Comparison of ENCODE assay signal across 33 cellular contexts in genomic region chr10:84188815-84189214, GRCh38. TPM values are rescaled to one million over a fixed set of nuclear protein-coding genes. Genes with fewer than 3 reads are reported as not detected.
"Had no signal": no experiment of that assay in that cellular context is flagged by ENCODE, and none has a peak within 500 bp of the region (broad histone marks: within the 10 kb centered on the region; RNA-seq: fewer than 3 reads in every experiment).

No MANE protein-coding gene starts in this region.

- H3K4me3 ChIP-seq: MG63, SJCRH30, SK-N-MC had no signal

- H3K4me3 Mint-ChIP-seq: activated CD4-positive, alpha-beta T cell treated with anti-CD3 and anti-CD28 coated beads for 36 hours; activated CD4-positive, alpha-beta T cell treated with anti-CD3 and anti-CD28 coated beads, Interleukin-2, amount 10 ng/mL, durations not matched to agents 7 days and 5 days; activated T-cell treated with anti-CD3 and anti-CD28 coated beads, Interleukin-2, amount 50 U/mL, for 4 hours; activated T-helper 1 cell treated with anti-CD3 and anti-CD28 coated beads, Interleukin-12 subunit alpha, Interleukin-12 subunit beta, Interleukin-2, Interleukin-4 antibody, amounts not matched to agents 30 ng/mL and 10 ng/mL and 1 ng/mL, durations not matched to agents 14 hours and 24 hours and 36 hours; brain; T-helper 1 cell treated with Interleukin-12 subunit alpha and Interleukin-12 subunit beta and Interleukin-4 antibody, amounts not matched to agents 30 μg/mL and 1 μg/mL, for 36 hours; T-helper 2 cell treated with Interferon-gamma antibody and Interleukin-4, amounts not matched to agents 5 μg/mL and 100 μg/mL, for 36 hours; WTC11 had no signal

- H3K27ac ChIP-seq: SJCRH30, SK-N-MC had no signal

- H3K9me3 Mint-ChIP-seq: activated CD4-positive, alpha-beta T cell treated with anti-CD3 and anti-CD28 coated beads, Interleukin-2, amount 10 ng/mL, durations not matched to agents 7 days and 5 days; activated naive CD4-positive, alpha-beta T cell treated with anti-CD3 and anti-CD28 coated beads, Interleukin-2, amount 50 U/mL, for 72 hours; activated T-cell treated with anti-CD3 and anti-CD28 coated beads, Interleukin-2, amount 50 U/mL, for 4 hours; activated T-helper 1 cell treated with anti-CD3 and anti-CD28 coated beads, Interleukin-12 subunit alpha, Interleukin-12 subunit beta, Interleukin-2, Interleukin-4 antibody, amounts not matched to agents 30 ng/mL and 10 ng/mL and 1 ng/mL, durations not matched to agents 14 hours and 24 hours and 36 hours; brain; T-helper 1 cell treated with Interleukin-12 subunit alpha and Interleukin-12 subunit beta and Interleukin-4 antibody, amounts not matched to agents 30 μg/mL and 1 μg/mL, for 36 hours; T-helper 2 cell treated with Interferon-gamma antibody and Interleukin-4, amounts not matched to agents 5 μg/mL and 100 μg/mL, for 36 hours; WTC11 had no signal

- H3K27ac Mint-ChIP-seq: activated CD4-positive, alpha-beta T cell treated with anti-CD3 and anti-CD28 coated beads for 36 hours; activated CD4-positive, alpha-beta T cell treated with anti-CD3 and anti-CD28 coated beads, Interleukin-2, amount 10 ng/mL, durations not matched to agents 7 days and 5 days; activated T-helper 1 cell treated with anti-CD3 and anti-CD28 coated beads, Interleukin-12 subunit alpha, Interleukin-12 subunit beta, Interleukin-2, Interleukin-4 antibody, amounts not matched to agents 30 ng/mL and 10 ng/mL and 1 ng/mL, durations not matched to agents 14 hours and 24 hours and 36 hours; brain; T-helper 1 cell treated with Interleukin-12 subunit alpha and Interleukin-12 subunit beta and Interleukin-4 antibody, amounts not matched to agents 30 μg/mL and 1 μg/mL, for 36 hours; T-helper 2 cell treated with Interferon-gamma antibody and Interleukin-4, amounts not matched to agents 5 μg/mL and 100 μg/mL, for 36 hours; WTC11 had no signal

- H3K4me1 Mint-ChIP-seq: brain, WTC11 had no signal

- H3K9me3 ChIP-seq: MG63, SJCRH30 had no signal

- ATAC-seq: activated CD4-positive, alpha-beta T cell treated with anti-CD3 and anti-CD28 coated beads for 36 hours; activated CD4-positive, CD25-positive, alpha-beta regulatory T cell treated with anti-CD3 and anti-CD28 coated beads, Interleukin-2, amount 50 U/mL, for 24 hours; activated naive CD4-positive, alpha-beta T cell treated with anti-CD3 and anti-CD28 coated beads, Interleukin-2, amount 50 U/mL, for 72 hours; activated T-cell treated with anti-CD3 and anti-CD28 coated beads, Interleukin-2, amount 50 U/mL, for 4 hours; WTC11 had no signal

- H3K27me3 ChIP-seq: SJCRH30 had no signal

- H3K36me3 ChIP-seq: MG63, SJCRH30 had no signal

- H3K4me1 ChIP-seq: SJCRH30 had no signal

- DNase-seq: activated CD4-positive, alpha-beta T cell treated with anti-CD3 and anti-CD28 coated beads for 36 hours; activated CD4-positive, alpha-beta T cell treated with anti-CD3 and anti-CD28 coated beads, Interleukin-2, amount 10 ng/mL, durations not matched to agents 7 days and 5 days; activated CD4-positive, alpha-beta T cell treated with anti-CD3 and anti-CD28 coated beads, Interleukin-2, amount 50 U/mL, for 48 hours; activated CD8-positive, alpha-beta memory T cell treated with anti-CD3 and anti-CD28 coated beads, Interleukin-2, amount 50 U/mL, for 4 hours; activated naive CD4-positive, alpha-beta T cell treated with Interleukin-2 at 50 U/mL for 16 hours; activated T-cell treated with anti-CD3 and anti-CD28 coated beads for 4 hours; activated T-cell treated with anti-CD3 and anti-CD28 coated beads, Interleukin-2, amount 50 U/mL, for 4 hours; anterior cingulate cortex; central memory CD4-positive, alpha-beta T cell; Kasumi-1; KG1; MG63; NCI-H1092; NCI-H1436 treated with DMSO at 0.1 percent for 48 hours; NCI-H1694 treated with DMSO at 0.1 percent for 48 hours; NCI-H2029; NCI-H510A; NCI-H526; NCI-H748 treated with DMSO at 0.1 percent for 48 hours; NK-92 treated with Interleukin-12 subunit alpha and Interleukin-12 subunit beta, amount 100 ng/mL, for 24 hours; SHP77; SJCRH30 had no signal

- H3K36me3 Mint-ChIP-seq: activated naive CD4-positive, alpha-beta T cell treated with anti-CD3 and anti-CD28 coated beads, Interleukin-2, amount 50 U/mL, for 72 hours; brain; WTC11 had no signal

RNA-seq across cellular contexts. Expression of gene CDHR1, which starts 5.5 kb away (rescaled TPM):
- total RNA-seq: OCI-LY7, RPMI7951 had no signal

RNA-seq across cellular contexts. Expression of gene GPR15LG, which starts 15.2 kb away (rescaled TPM):
- total RNA-seq: activated CD4-positive, alpha-beta T cell treated with anti-CD3 and anti-CD28 coated beads for 36 hours; activated CD4-positive, alpha-beta T cell treated with anti-CD3 and anti-CD28 coated beads, Interleukin-2, amount 10 ng/mL, durations not matched to agents 7 days and 5 days; activated naive CD4-positive, alpha-beta T cell treated with anti-CD3 and anti-CD28 coated beads, Interleukin-2, amount 50 U/mL, for 72 hours; activated T-cell treated with anti-CD3 and anti-CD28 coated beads, Interleukin-2, amount 50 U/mL, for 4 hours; activated T-helper 1 cell treated with anti-CD3 and anti-CD28 coated beads, Interleukin-12 subunit alpha, Interleukin-12 subunit beta, Interleukin-2, Interleukin-4 antibody, amounts not matched to agents 30 ng/mL and 10 ng/mL and 1 ng/mL, durations not matched to agents 14 hours and 24 hours and 36 hours; OCI-LY7; RPMI7951; SJCRH30; WTC11 had no signal

RNA-seq across cellular contexts. Expression of gene LRIT2, which starts 36.5 kb away (rescaled TPM):
- total RNA-seq: activated CD4-positive, alpha-beta T cell treated with anti-CD3 and anti-CD28 coated beads for 36 hours; activated CD4-positive, alpha-beta T cell treated with anti-CD3 and anti-CD28 coated beads, Interleukin-2, amount 10 ng/mL, durations not matched to agents 7 days and 5 days; activated naive CD4-positive, alpha-beta T cell treated with anti-CD3 and anti-CD28 coated beads, Interleukin-2, amount 50 U/mL, for 72 hours; activated T-cell treated with anti-CD3 and anti-CD28 coated beads, Interleukin-2, amount 50 U/mL, for 4 hours; activated T-helper 1 cell treated with anti-CD3 and anti-CD28 coated beads, Interleukin-12 subunit alpha, Interleukin-12 subunit beta, Interleukin-2, Interleukin-4 antibody, amounts not matched to agents 30 ng/mL and 10 ng/mL and 1 ng/mL, durations not matched to agents 14 hours and 24 hours and 36 hours; bronchial epithelial cell; OCI-LY7; RPMI7951; SJCRH30; WTC11 had no signal

RNA-seq across cellular contexts. Expression of gene LRIT1, which starts 52.5 kb away (rescaled TPM):
- total RNA-seq: activated CD4-positive, alpha-beta T cell treated with anti-CD3 and anti-CD28 coated beads for 36 hours; activated CD4-positive, alpha-beta T cell treated with anti-CD3 and anti-CD28 coated beads, Interleukin-2, amount 10 ng/mL, durations not matched to agents 7 days and 5 days; activated naive CD4-positive, alpha-beta T cell treated with anti-CD3 and anti-CD28 coated beads, Interleukin-2, amount 50 U/mL, for 72 hours; activated T-cell treated with anti-CD3 and anti-CD28 coated beads, Interleukin-2, amount 50 U/mL, for 4 hours; activated T-helper 1 cell treated with anti-CD3 and anti-CD28 coated beads, Interleukin-12 subunit alpha, Interleukin-12 subunit beta, Interleukin-2, Interleukin-4 antibody, amounts not matched to agents 30 ng/mL and 10 ng/mL and 1 ng/mL, durations not matched to agents 14 hours and 24 hours and 36 hours; bronchial epithelial cell; OCI-LY7; RPMI7951; SJCRH30; WTC11 had no signal
